ENCODE assay signal across 1 cellular context in the genomic region with DNA sequence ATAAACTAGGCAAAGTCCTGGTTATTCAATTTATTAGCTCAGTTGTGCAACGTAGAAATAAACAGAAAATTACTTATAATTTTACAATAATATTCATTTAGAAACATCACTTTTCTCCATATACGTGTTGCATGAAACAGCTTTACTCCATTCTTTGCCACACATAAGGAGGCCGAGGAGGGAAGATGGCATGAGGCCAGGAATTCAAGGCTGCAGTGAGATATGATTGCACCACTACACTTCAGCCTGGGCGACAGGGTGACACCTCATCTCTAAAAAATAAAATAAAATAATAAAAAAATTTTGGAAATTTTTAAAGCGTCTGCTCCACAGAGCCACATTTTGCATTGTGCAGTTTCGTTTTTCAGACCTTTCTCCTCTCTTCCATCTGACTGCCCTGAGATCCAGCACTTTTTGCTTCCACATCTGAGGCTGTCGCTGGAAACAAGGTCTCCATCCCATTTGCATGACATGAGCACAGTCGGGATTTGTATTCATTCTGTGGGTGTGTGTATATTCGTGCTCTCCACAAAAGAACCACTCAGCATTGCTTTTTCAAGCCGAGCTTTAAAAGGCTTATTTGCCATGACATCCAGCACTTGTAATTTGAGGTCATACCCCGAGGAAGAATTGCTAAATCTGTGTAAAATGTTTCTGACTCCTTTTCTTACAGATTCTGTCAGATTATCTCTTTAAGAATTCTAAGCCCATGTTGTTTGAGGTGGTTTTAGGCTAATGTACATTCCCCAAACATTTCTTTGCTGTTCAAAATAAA.
TF ChIP-seq lines count a peak whose summit lies in the region.

No MANE protein-coding gene starts in this region.

TF ChIP-seq in IMR-90, 13 proteins besides CTCF, POLR2A, EP300 and RAD21:
- TF ChIP-seq, protein P1, sequence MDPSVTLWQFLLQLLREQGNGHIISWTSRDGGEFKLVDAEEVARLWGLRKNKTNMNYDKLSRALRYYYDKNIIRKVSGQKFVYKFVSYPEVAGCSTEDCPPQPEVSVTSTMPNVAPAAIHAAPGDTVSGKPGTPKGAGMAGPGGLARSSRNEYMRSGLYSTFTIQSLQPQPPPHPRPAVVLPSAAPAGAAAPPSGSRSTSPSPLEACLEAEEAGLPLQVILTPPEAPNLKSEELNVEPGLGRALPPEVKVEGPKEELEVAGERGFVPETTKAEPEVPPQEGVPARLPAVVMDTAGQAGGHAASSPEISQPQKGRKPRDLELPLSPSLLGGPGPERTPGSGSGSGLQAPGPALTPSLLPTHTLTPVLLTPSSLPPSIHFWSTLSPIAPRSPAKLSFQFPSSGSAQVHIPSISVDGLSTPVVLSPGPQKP (IDR thresholded peaks at IDR 0.05; ENCODE audit: borderline replicate concordance, low read depth, low read length), result no peak
- TF ChIP-seq BHLHE40 (IDR thresholded peaks at IDR 0.05; ENCODE audit: low read depth, low read length) (no peak), RCOR1 (IDR thresholded peaks at IDR 0.05; ENCODE audit: insufficient replicate concordance, low read length) (no peak), MAFK (IDR thresholded peaks at IDR 0.05; ENCODE audit: low read depth, low read length) (no peak), MXI1 (IDR thresholded peaks at IDR 0.05; ENCODE audit: borderline replicate concordance, low read depth, low read length) (no peak), SMC3 (IDR thresholded peaks at IDR 0.05; ENCODE audit: low read depth, low read length) (no peak), FOS (IDR thresholded peaks at IDR 0.05; ENCODE audit: low read depth, low read length) (no peak), MAZ (IDR thresholded peaks at IDR 0.05; ENCODE audit: borderline replicate concordance, low read depth, low read length) (no peak), CEBPB (IDR thresholded peaks at IDR 0.05; ENCODE audit: low read depth, low read length) (no peak), RFX5 (IDR thresholded peaks at IDR 0.05; ENCODE audit: low read depth, low read length) (no peak), NFE2L2 (IDR thresholded peaks at IDR 0.05; ENCODE audit: low read depth, low read length) (no peak), CHD1 (IDR thresholded peaks at IDR 0.05; ENCODE audit: low read depth, low read length) (no peak)
- TF ChIP-seq, protein P2, sequence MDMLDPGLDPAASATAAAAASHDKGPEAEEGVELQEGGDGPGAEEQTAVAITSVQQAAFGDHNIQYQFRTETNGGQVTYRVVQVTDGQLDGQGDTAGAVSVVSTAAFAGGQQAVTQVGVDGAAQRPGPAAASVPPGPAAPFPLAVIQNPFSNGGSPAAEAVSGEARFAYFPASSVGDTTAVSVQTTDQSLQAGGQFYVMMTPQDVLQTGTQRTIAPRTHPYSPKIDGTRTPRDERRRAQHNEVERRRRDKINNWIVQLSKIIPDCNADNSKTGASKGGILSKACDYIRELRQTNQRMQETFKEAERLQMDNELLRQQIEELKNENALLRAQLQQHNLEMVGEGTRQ (IDR thresholded peaks at IDR 0.05; ENCODE audit: low read depth, low read length), result no peak
